ENCODE assay signal across 1 cellular context in the genomic region with DNA sequence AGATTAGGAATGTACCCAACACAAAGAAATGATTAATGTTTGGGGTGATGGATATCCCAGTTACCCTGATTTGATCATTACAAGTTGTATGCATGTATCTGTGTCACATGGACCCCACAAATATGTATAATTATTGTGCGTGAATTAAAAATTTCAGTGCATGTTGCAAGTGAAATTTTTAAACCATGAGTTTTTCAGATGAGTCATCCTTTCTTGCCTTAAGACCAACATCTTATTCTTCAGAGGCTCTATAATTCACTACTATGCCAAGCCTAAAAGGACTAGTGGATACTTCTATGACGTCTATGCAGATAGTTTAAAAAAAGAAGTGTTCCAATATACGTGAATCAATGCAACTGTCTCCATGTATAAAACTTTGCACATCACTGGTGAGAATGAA.
TF ChIP-seq lines count a peak whose summit lies in the region.

No MANE protein-coding gene starts in this region.

TF ChIP-seq in WTC11, 78 proteins besides CTCF, POLR2A, EP300 and RAD21 (continued from another document):
- TF ChIP-seq, protein P1, sequence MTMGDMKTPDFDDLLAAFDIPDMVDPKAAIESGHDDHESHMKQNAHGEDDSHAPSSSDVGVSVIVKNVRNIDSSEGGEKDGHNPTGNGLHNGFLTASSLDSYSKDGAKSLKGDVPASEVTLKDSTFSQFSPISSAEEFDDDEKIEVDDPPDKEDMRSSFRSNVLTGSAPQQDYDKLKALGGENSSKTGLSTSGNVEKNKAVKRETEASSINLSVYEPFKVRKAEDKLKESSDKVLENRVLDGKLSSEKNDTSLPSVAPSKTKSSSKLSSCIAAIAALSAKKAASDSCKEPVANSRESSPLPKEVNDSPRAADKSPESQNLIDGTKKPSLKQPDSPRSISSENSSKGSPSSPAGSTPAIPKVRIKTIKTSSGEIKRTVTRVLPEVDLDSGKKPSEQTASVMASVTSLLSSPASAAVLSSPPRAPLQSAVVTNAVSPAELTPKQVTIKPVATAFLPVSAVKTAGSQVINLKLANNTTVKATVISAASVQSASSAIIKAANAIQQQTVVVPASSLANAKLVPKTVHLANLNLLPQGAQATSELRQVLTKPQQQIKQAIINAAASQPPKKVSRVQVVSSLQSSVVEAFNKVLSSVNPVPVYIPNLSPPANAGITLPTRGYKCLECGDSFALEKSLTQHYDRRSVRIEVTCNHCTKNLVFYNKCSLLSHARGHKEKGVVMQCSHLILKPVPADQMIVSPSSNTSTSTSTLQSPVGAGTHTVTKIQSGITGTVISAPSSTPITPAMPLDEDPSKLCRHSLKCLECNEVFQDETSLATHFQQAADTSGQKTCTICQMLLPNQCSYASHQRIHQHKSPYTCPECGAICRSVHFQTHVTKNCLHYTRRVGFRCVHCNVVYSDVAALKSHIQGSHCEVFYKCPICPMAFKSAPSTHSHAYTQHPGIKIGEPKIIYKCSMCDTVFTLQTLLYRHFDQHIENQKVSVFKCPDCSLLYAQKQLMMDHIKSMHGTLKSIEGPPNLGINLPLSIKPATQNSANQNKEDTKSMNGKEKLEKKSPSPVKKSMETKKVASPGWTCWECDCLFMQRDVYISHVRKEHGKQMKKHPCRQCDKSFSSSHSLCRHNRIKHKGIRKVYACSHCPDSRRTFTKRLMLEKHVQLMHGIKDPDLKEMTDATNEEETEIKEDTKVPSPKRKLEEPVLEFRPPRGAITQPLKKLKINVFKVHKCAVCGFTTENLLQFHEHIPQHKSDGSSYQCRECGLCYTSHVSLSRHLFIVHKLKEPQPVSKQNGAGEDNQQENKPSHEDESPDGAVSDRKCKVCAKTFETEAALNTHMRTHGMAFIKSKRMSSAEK (CRISPR knock-in tag; IDR thresholded peaks at IDR 0.05; ENCODE audit: borderline replicate concordance) = no peak
- TF ChIP-seq TCF7 (CRISPR knock-in tag; IDR thresholded peaks at IDR 0.05; ENCODE audit: low read depth) = no peak
- no peak for TF ChIP-seq ZNF416 (CRISPR knock-in tag; IDR thresholded peaks at IDR 0.05)
